1 cellular context compared by ENCODE assay signal in genomic region chr3:174844746-174845145, GRCh38.
TF ChIP-seq lines count a peak whose summit lies in the region.

No MANE protein-coding gene starts in this region.

TF ChIP-seq in WTC11, 78 proteins besides CTCF, POLR2A, EP300 and RAD21 (continued from another document):
- TF ChIP-seq ARID4B (CRISPR knock-in tag; IDR thresholded peaks at IDR 0.05; ENCODE audit: borderline replicate concordance) (no peak), ETV6 (CRISPR knock-in tag; IDR thresholded peaks at IDR 0.05) (no peak), USF1 (CRISPR knock-in tag; IDR thresholded peaks at IDR 0.05) (no peak), ATF1 (CRISPR knock-in tag; IDR thresholded peaks at IDR 0.05) (no peak), ZNF532 (CRISPR knock-in tag; IDR thresholded peaks at IDR 0.05; ENCODE audit: borderline replicate concordance) (no peak)
